8 cellular contexts compared by ENCODE assay signal in the genomic region with DNA sequence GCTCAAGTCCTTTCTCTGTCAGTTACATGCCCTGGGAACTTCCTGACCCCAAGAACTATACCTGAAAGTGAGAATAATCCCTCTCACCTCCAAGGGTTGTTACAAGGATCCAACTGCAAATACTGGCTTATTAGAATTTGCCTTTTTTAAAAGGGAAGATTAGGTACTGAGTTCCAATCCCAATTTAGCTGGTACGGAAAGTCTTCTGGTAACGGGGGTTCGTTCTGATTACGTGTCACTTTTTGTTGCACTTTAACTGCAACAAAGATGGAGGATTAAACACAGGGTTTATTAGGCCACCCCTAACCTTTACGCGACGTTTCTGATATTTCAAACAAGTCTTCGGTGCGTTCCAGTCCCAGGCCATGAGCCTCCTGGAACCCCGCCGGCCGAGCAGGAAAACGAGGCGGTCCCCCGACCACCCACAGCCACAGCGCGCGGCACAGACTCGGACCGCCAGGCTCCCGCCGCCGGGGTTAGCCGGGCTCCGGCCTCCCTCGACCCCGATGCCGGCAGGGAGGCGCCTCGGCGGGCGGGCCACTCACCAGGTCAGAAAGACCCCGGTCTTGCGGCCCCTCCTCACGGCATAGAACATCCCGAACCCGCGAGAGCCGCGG. TPM values are rescaled to one million over a fixed set of nuclear protein-coding genes. Genes with fewer than 3 reads are reported as not detected.
DNase-seq lines count a peak whose midpoint lies in the region; ATAC-seq, FAIRE-seq and TF ChIP-seq lines count a peak whose summit lies in the region.

No MANE protein-coding gene starts in this region.

- H3K23ac ChIP-seq in H1 (ENCODE audit: insufficient read length), result no peak overlapping the region

- no peak overlapping the region for H2AFZ ChIP-seq in H1 (ENCODE audit: low read length)

- no peak for TF ChIP-seq POLR2A in H1 (IDR thresholded peaks at IDR 0.05; ENCODE audit: control extremely low read depth in 1 of 2, low read depth in 2 of 2, low read length in 2 of 2)

- DNase-seq in HFF-Myc (ENCODE audit: extremely low read depth, low read depth) (no peak), NT2/D1 (ENCODE audit: low read depth, low spot score) (no peak), H1 (ENCODE audit: low read depth in 1 of 2, low spot score in 2 of 2) (no peak), neural crest cell (ENCODE audit: low read depth, low spot score) (no peak), HK-2 (ENCODE audit: unreplicated experiment) (no peak), hippocampal formation (lab: John Stamatoyannopoulos, UW) (no peak), NCI-H1694 treated with DMSO at 0.1 percent for 48 hours (lab: John Stamatoyannopoulos, UW) (no peak)

- H2AK5ac ChIP-seq in H1 (ENCODE audit: low read depth, low read length), result no peak overlapping the region

- no peak overlapping the region for H2BK120ac ChIP-seq in H1 (replicated peaks; ENCODE audit: low read depth, low read length)

- no peak overlapping the region for H3K18ac ChIP-seq in H1 (ENCODE audit: extremely low read depth, low read length)

- H4K20me1 ChIP-seq in H1 (replicated peaks in 1 of 2; ENCODE audit: control insufficient read depth in 1 of 2, insufficient read depth in 2 of 2, low read length in 2 of 2), result peaks cover 2 to 4% of the 10 kb centered on the region in 2 experiments

- H2BK15ac ChIP-seq in H1 (ENCODE audit: low read length), result no peak overlapping the region

- H3K9me3 Mint-ChIP-seq in neural crest cell, result no peaks in the 10 kb centered on the region

- no peak overlapping the region for H3K56ac ChIP-seq in H1 (replicated peaks; ENCODE audit: insufficient read length, low read depth, low read length)

- H3K27me3 Mint-ChIP-seq in neural crest cell (ENCODE audit: low read depth), result no peaks in the 10 kb centered on the region

- no peak overlapping the region for H3K4ac ChIP-seq in H1 (replicated peaks; ENCODE audit: insufficient read length, low read depth, low read length)

- H3K23me2 ChIP-seq in H1 (ENCODE audit: low read depth, low read length), result peaks cover 8% of the 10 kb centered on the region; the same call in 1 of the 2 replicates

- H3K36me3 ChIP-seq in NT2/D1 (ENCODE audit: insufficient read depth, insufficient read length, low read length) (peaks cover 59% of the 10 kb centered on the region), H1 (ENCODE audit: control insufficient read depth in 2 of 4, insufficient read depth in 4 of 4, low read length in 3 of 4) (peaks cover 11 to 44% (median 28%) of the 10 kb centered on the region in 4 experiments)

- H4K91ac ChIP-seq in H1 (replicated peaks; ENCODE audit: insufficient read length, low read length), result peak overlapping the region; percentile 17

- H2BK20ac ChIP-seq in H1 (ENCODE audit: low read length), result no peak overlapping the region

- peak overlapping the region; percentile 92; the same call in 1 of the 2 replicates for H2BK5ac ChIP-seq in H1 (ENCODE audit: low read depth, low read length)

- H4K5ac ChIP-seq in H1 (ENCODE audit: insufficient read length, low read depth, low read length), result peak overlapping the region; percentile 61

- H3K36me3 Mint-ChIP-seq in neural crest cell (ENCODE audit: low read depth), result peaks cover 8% of the 10 kb centered on the region

- POLR2A ChIA-PET in H1 (lab: Charles Lee; ENCODE audit: partially characterized antibody), result interaction anchor here (0.6 to 19.5 kb wide), 32 partner anchors 8 to 290 kb away, joined by 3 to 373 read pairs (median 4); a partner anchor contains a TSS

- H3K9ac ChIP-seq in NT2/D1 (ENCODE audit: insufficient read length, low read depth) (peak overlapping the region; percentile 95), H1 (replicated peaks in 1 of 4; ENCODE audit: extremely low read depth in 1 of 4, low read depth in 3 of 4, low read length in 3 of 4) (peak overlapping the region; percentile 91 to 100 (median 94))

- ATAC-seq in GM18511 (IDR thresholded peaks at IDR 0.05; ENCODE audit: unreplicated experiment), result peak; percentile 34

- peak overlapping the region; percentile 100 for H4K8ac ChIP-seq in H1 (ENCODE audit: extremely low read depth, insufficient read depth, low read length)

- WGBS in H1 (ENCODE audit: extremely low coverage in 1 of 2, insufficient coverage in 1 of 2, insufficient read length in 1 of 2, insufficient replicate concordance in 2 of 2, low coverage in 1 of 2, low lambda C conversion rate in 2 of 2, missing lambda C conversion rate in 1 of 2), 2 experiments, result 1% methylated on average over 30 of the region's 40 CpGs; no CpG with 5 or more reads in 1 of the 2 experiments

- H3K27me3 ChIP-seq in NT2/D1 (ENCODE audit: insufficient read depth, insufficient read length) (no peaks in the 10 kb centered on the region), H1 (replicated peaks in 1 of 4; ENCODE audit: control insufficient read depth in 3 of 4, extremely low read depth in 1 of 4, insufficient read depth in 3 of 4, low read length in 3 of 4) (no peaks in the 10 kb centered on the region)

- CTCF ChIA-PET in H1 (lab: Charles Lee; ENCODE audit: partially characterized antibody), result no interaction called here

- no peak for TF ChIP-seq RAD21 in H1 (IDR thresholded peaks at IDR 0.05 in 1 of 2, conservative IDR thresholded peaks at IDR 0.05 in 1 of 2; ENCODE audit: low read depth in 2 of 2, low read length in 2 of 2)

- FAIRE-seq in H1 (lab: Jason Lieb, UNC), result no peak

- H3K79me1 ChIP-seq in H1 (ENCODE audit: low read depth, low read length), result peaks cover 4% of the 10 kb centered on the region

- H3K4me2 ChIP-seq in H1 (ENCODE audit: insufficient read depth in 1 of 2, low read depth in 2 of 2, low read length in 2 of 2), result peak overlapping the region; percentile 69 to 76

- H3K27ac ChIP-seq in H1 (ENCODE audit: low read depth, low read length), result peak overlapping the region; percentile 92

- no peak overlapping the region for H3K14ac ChIP-seq in H1 (ENCODE audit: insufficient read length)

- H3K4me3 ChIP-seq in HFF-Myc (replicated peaks; ENCODE audit: low read depth, low read length) (peak overlapping the region; percentile 60), NT2/D1 (ENCODE audit: insufficient read length, low read depth) (peak overlapping the region; percentile 78), H1 (ENCODE audit: extremely low read depth in 1 of 4, insufficient read depth in 2 of 4, low read depth in 3 of 4, low read length in 4 of 4) (peak overlapping the region; percentile 84 to 99 (median 94))

- H3K27ac Mint-ChIP-seq in neural crest cell (ENCODE audit: unreplicated experiment), result peak overlapping the region; percentile 97

- H3K79me2 ChIP-seq in H1 (ENCODE audit: control insufficient read depth in 1 of 2, insufficient read depth in 2 of 2, low read length in 2 of 2), result peaks cover 4 to 44% of the 10 kb centered on the region in 2 experiments

- TF ChIP-seq CTCF in HFF-Myc (IDR thresholded peaks at IDR 0.05; ENCODE audit: low read depth, low read length, missing control alignments) (no peak), H1 (IDR thresholded peaks at IDR 0.05; ENCODE audit: control extremely low read depth in 1 of 3, insufficient read depth in 1 of 3, low read depth in 1 of 3, low read length in 3 of 3) (no peak), neural crest cell (conservative IDR thresholded peaks at IDR 0.05) (no peak)

- peaks cover 22% of the 10 kb centered on the region for H3K4me1 Mint-ChIP-seq in neural crest cell

- TF ChIP-seq EP300 in H1 (IDR thresholded peaks at IDR 0.05; ENCODE audit: borderline replicate concordance in 1 of 2, low read depth in 2 of 2, low read length in 2 of 2), result no peak

- no peaks in the 10 kb centered on the region for H3K9me3 ChIP-seq in NT2/D1 (ENCODE audit: insufficient read depth, low read length)
- H3K9me3 ChIP-seq in H1 (ENCODE audit: insufficient read depth in 2 of 2, low read depth in 1 of 2, low read length in 1 of 2), result no peaks in the 10 kb centered on the region

- no peaks in the 10 kb centered on the region for H3K4me1 ChIP-seq in NT2/D1 (ENCODE audit: insufficient read depth, insufficient read length)
- peaks cover 0 to 7% (median 2%) of the 10 kb centered on the region in 4 experiments; a peak in 4 of 7 replicates for H3K4me1 ChIP-seq in H1 (replicated peaks in 1 of 4; ENCODE audit: control insufficient read depth in 3 of 4, insufficient read depth in 4 of 4, low read length in 3 of 4)

- H2BK12ac ChIP-seq in H1 (ENCODE audit: low read depth, low read length), result no peak overlapping the region

- H3K4me3 Mint-ChIP-seq in neural crest cell, result peak overlapping the region; percentile 91

RNA-seq across cellular contexts. Expression of a gene that starts 0.4 kb away (rescaled TPM):
- 40.8 and 42.7 TPM in 2 replicates for total RNA-seq in H1 (2021; fragmentation: NEBNext Ultra II Directional; extraction: Animal tissue kit (Norgen Biotek cat#: 25700))
- polyA plus RNA-seq in H1 (2011; rRNA removed), result 11.7 and 13.9 TPM in 2 replicates
- polyA plus RNA-seq in H1 (2011; cell fraction: cytosol; rRNA removed), result 22.5 TPM
- 15.1 TPM for polyA plus RNA-seq in H1 (2011; cell fraction: nucleus; rRNA removed)
- polyA plus RNA-seq in H1 (2012, experiment 1 of 2), result 31.8 to 34.8 TPM (median 33.6 TPM) in 4 replicates
- 9.2 TPM for polyA plus RNA-seq in H1 (2012, experiment 2 of 2)
- 30.0 TPM for polyA plus RNA-seq in H1 (2013, experiment 1 of 2)
- polyA plus RNA-seq in H1 (2013, experiment 2 of 2), result 30.4 TPM
- polyA minus RNA-seq in H1 (2011; rRNA and poly(A)+ RNA removed), result 11.2 and 11.5 TPM in 2 replicates
- 21.4 TPM for polyA minus RNA-seq in H1 (2011; cell fraction: cytosol; rRNA and poly(A)+ RNA removed)
- polyA minus RNA-seq in H1 (2011; cell fraction: nucleus; rRNA and poly(A)+ RNA removed), result 21.8 TPM
- total RNA-seq in neural crest cell, result 28.9 and 33.7 TPM in 2 replicates

RNA-seq across cellular contexts. Expression of a gene that starts 17.4 kb away (rescaled TPM):
- total RNA-seq in H1 (2021; fragmentation: NEBNext Ultra II Directional; extraction: Animal tissue kit (Norgen Biotek cat#: 25700)), result 1,867 and 1,891 TPM in 2 replicates
- polyA plus RNA-seq in H1 (2011; rRNA removed), result 765 and 1,314 TPM in 2 replicates
- polyA plus RNA-seq in H1 (2011; cell fraction: cytosol; rRNA removed), result 1,935 TPM
- polyA plus RNA-seq in H1 (2011; cell fraction: nucleus; rRNA removed), result 982 TPM
- 1,519 to 2,491 TPM (median 1,703 TPM) in 4 replicates for polyA plus RNA-seq in H1 (2012, experiment 1 of 2)
- polyA plus RNA-seq in H1 (2012, experiment 2 of 2), result 1,600 TPM
- polyA plus RNA-seq in H1 (2013, experiment 1 of 2), result 4,759 TPM
- 4,618 TPM for polyA plus RNA-seq in H1 (2013, experiment 2 of 2)
- 203 and 227 TPM in 2 replicates for polyA minus RNA-seq in H1 (2011; rRNA and poly(A)+ RNA removed)
- 340 TPM for polyA minus RNA-seq in H1 (2011; cell fraction: cytosol; rRNA and poly(A)+ RNA removed)
- 248 TPM for polyA minus RNA-seq in H1 (2011; cell fraction: nucleus; rRNA and poly(A)+ RNA removed)
- total RNA-seq in neural crest cell, result 1,758 and 1,929 TPM in 2 replicates

RNA-seq across cellular contexts. Expression of a gene that starts 37.2 kb away (rescaled TPM):
- 0.25 and 0.47 TPM in 2 replicates for total RNA-seq in H1 (2021; fragmentation: NEBNext Ultra II Directional; extraction: Animal tissue kit (Norgen Biotek cat#: 25700))
- polyA plus RNA-seq in H1 (2011; rRNA removed), result 0.58 and 0.80 TPM in 2 replicates
- 1.1 TPM for polyA plus RNA-seq in H1 (2011; cell fraction: cytosol; rRNA removed)
- 1.6 TPM for polyA plus RNA-seq in H1 (2011; cell fraction: nucleus; rRNA removed)
- 0.70 to 0.87 TPM (median 0.72 TPM) in 4 replicates for polyA plus RNA-seq in H1 (2012, experiment 1 of 2)
- 0.30 TPM for polyA plus RNA-seq in H1 (2012, experiment 2 of 2)
- 0.32 TPM for polyA plus RNA-seq in H1 (2013, experiment 1 of 2)
- 0.15 TPM for polyA plus RNA-seq in H1 (2013, experiment 2 of 2)
- 0.19 and 0.41 TPM in 2 replicates for polyA minus RNA-seq in H1 (2011; rRNA and poly(A)+ RNA removed)
- not detected for polyA minus RNA-seq in H1 (2011; cell fraction: cytosol; rRNA and poly(A)+ RNA removed)
- polyA minus RNA-seq in H1 (2011; cell fraction: nucleus; rRNA and poly(A)+ RNA removed), result 1.4 TPM
- not detected in 2 replicates for total RNA-seq in neural crest cell

RNA-seq across cellular contexts. Expression of a gene that starts 38.4 kb away (rescaled TPM):
- total RNA-seq in H1 (2021; fragmentation: NEBNext Ultra II Directional; extraction: Animal tissue kit (Norgen Biotek cat#: 25700)), result 32.7 and 40.2 TPM in 2 replicates
- 12.2 and 13.7 TPM in 2 replicates for polyA plus RNA-seq in H1 (2011; rRNA removed)
- 19.4 TPM for polyA plus RNA-seq in H1 (2011; cell fraction: cytosol; rRNA removed)
- polyA plus RNA-seq in H1 (2011; cell fraction: nucleus; rRNA removed), result 11.4 TPM
- 20.8 to 26.7 TPM (median 24.0 TPM) in 4 replicates for polyA plus RNA-seq in H1 (2012, experiment 1 of 2)
- polyA plus RNA-seq in H1 (2012, experiment 2 of 2), result 30.1 TPM
- polyA plus RNA-seq in H1 (2013, experiment 1 of 2), result 25.8 TPM
- polyA plus RNA-seq in H1 (2013, experiment 2 of 2), result 25.8 TPM
- 10.3 and 10.4 TPM in 2 replicates for polyA minus RNA-seq in H1 (2011; rRNA and poly(A)+ RNA removed)
- 8.7 TPM for polyA minus RNA-seq in H1 (2011; cell fraction: cytosol; rRNA and poly(A)+ RNA removed)
- polyA minus RNA-seq in H1 (2011; cell fraction: nucleus; rRNA and poly(A)+ RNA removed), result 6.1 TPM
- total RNA-seq in neural crest cell, result 32.4 and 32.8 TPM in 2 replicates
